Comparison of ENCODE assay signal across 1 cellular context in the genomic region with DNA sequence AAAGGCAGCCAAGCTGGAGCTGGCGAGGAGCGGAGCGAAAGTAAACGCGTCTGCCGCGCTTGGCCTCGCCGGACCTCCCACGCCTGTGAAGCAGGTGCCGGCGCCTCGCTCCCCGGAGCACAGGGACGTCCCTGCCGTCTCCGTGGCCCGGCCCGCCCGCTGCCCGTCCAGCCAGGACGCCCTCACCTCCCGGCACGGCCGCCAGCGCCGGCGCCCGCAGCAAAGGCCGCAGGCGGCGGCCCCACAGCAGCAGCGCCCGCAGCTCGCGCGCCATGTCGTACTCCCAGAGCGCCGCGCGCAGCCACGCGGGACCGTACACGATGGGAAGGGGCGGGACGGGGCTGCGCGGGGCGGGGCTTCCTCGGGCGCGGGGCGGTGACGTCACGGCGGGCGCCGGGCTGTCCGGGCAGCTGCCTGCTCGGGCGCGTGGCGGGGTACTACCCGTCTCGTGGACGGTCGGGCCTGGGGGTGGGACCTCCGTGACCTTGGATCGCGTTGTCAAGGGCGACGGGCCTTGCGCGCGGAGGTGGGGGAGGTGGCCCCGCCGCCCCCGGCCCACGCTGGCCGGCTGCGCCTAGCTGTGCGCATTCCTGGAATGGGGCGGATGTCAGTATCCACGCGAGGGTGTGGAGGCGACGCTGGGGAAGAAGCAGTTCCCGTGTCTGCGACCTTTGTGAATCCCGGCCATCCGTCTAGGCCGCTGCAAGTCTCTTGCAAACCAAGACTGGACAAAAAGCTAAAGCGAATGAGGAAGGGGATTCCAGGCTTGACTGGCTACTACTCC.
TF ChIP-seq lines count a peak whose summit lies in the region.

A gene (minus strand): TSS at position 290 of the 784 bp plus-strand sequence. CDS start 16 bp downstream, at position 274.

TF ChIP-seq in HEK293, 187 proteins besides CTCF, POLR2A, EP300 and RAD21 (continued from another document):
- TF ChIP-seq, protein P1, sequence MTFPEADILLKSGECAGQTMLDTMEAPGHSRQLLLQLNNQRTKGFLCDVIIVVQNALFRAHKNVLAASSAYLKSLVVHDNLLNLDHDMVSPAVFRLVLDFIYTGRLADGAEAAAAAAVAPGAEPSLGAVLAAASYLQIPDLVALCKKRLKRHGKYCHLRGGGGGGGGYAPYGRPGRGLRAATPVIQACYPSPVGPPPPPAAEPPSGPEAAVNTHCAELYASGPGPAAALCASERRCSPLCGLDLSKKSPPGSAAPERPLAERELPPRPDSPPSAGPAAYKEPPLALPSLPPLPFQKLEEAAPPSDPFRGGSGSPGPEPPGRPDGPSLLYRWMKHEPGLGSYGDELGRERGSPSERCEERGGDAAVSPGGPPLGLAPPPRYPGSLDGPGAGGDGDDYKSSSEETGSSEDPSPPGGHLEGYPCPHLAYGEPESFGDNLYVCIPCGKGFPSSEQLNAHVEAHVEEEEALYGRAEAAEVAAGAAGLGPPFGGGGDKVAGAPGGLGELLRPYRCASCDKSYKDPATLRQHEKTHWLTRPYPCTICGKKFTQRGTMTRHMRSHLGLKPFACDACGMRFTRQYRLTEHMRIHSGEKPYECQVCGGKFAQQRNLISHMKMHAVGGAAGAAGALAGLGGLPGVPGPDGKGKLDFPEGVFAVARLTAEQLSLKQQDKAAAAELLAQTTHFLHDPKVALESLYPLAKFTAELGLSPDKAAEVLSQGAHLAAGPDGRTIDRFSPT (tag by site-specific recombination; IDR thresholded peaks at IDR 0.05): peak; percentile 73
- TF ChIP-seq KLF16 (tag by site-specific recombination; IDR thresholded peaks at IDR 0.05): 0 out of 2 replicates have a peak, but pooled peaks have one; percentile 43
- TF ChIP-seq ZNF76 (tag by site-specific recombination; IDR thresholded peaks at IDR 0.05; ENCODE audit: borderline replicate concordance, low read depth): 0 out of 2 replicates have a peak, but pooled peaks have one; percentile 28
- no peak for TF ChIP-seq ZBTB48 (tag by site-specific recombination; IDR thresholded peaks at IDR 0.05)
